ENCODE assay signal across 12 cellular contexts in the genomic region with DNA sequence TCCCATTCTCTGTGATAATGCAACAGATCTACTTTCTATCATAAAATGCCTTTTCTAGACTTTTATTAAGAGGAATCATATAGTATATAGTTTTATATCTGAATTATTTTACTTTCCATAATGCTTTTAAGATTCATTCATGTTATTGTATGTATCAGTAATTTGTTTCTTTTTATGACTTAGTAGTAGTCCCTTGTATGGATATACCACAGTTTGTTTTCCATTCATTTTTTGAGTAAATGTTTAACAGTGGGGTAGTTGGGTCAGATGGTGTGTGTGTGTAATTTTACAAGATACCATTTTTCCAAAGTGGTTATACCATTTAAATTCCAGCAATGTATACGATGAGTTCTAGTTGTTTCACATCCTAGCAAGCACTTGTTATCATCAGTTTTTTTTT. TPM values are rescaled to one million over a fixed set of nuclear protein-coding genes. Genes with fewer than 3 reads are reported as not detected.
"Had no signal": no experiment of that assay in that cellular context is flagged by ENCODE, and none has a peak within 500 bp of the region (broad histone marks: within the 10 kb centered on the region; RNA-seq: fewer than 3 reads in every experiment).

No MANE protein-coding gene starts in this region.

- H3K4me3 ChIP-seq: GM23248, GM23338, HAP-1 had no signal

- H3K4me2 ChIP-seq: GM23338 had no signal

- H3K4me3 Mint-ChIP-seq: GM23338, H9, HFFc6 had no signal

- H3K36me3 ChIP-seq: HAP-1 had no signal

- H3K4me1 Mint-ChIP-seq: H9 had no signal

- H3K9me3 ChIP-seq: HAP-1 had no signal

- H3K27ac Mint-ChIP-seq: GM23338, H9, HFFc6 had no signal

- H3K9ac ChIP-seq: GM23248 had no signal

- H2AFZ ChIP-seq: GM23248, GM23338 had no signal

- H3K9me3 Mint-ChIP-seq: HFFc6 had no signal

- ATAC-seq: GM23338, HCT116 had no signal

- DNase-seq: GM23248, GOT3, H7, H9, HCEC 1CT, HFFc6 had no signal

- FAIRE-seq: H1, H54 had no signal

- H3K4me1 ChIP-seq: HAP-1 had no signal

- H3K27ac ChIP-seq: GM23248 had no signal

RNA-seq across cellular contexts. Expression of a gene that starts 10.4 kb away (rescaled TPM):
- total RNA-seq: GM23248, GM23338, H1, H4, H9, HFFc6 had no signal
- polyA plus RNA-seq: GM23248, GM23338, H1 had no signal
